In genomic region chr13:93549326-93549855, GRCh38 we compare ENCODE assay signal across 18 cellular contexts.
"Had no signal": no experiment of that assay in that cellular context is flagged by ENCODE, and none has a peak within 500 bp of the region (broad histone marks: within the 10 kb centered on the region; RNA-seq: fewer than 3 reads in every experiment).

No MANE protein-coding gene starts in this region.

- DNase-seq: activated CD4-positive, alpha-beta T cell treated with anti-CD3 and anti-CD28 coated beads, Interleukin-2, amount 50 U/mL, for 1 hour; activated CD4-positive, CD25-positive, alpha-beta regulatory T cell; activated naive CD4-positive, alpha-beta T cell treated with anti-CD3 and anti-CD28 coated beads, Interleukin-2, amount 10 ng/mL, durations not matched to agents 7 days and 5 days; activated T-cell treated with anti-CD3 and anti-CD28 coated beads for 4 hours; foreskin melanocyte; head of caudate nucleus; left colon; lower lobe of right lung; midbrain; stimulated activated CD4-positive, alpha-beta T cell treated with anti-CD3 and anti-CD28 coated beads, Interleukin-4, amount 100 ng/mL, for 24 hours; stimulated activated naive CD4-positive, alpha-beta T cell; substantia nigra; T-helper 2 cell; uterus had no signal

- ATAC-seq: activated T-helper 17 cell treated with anti-CD3 and anti-CD28 coated beads, Interleukin-2, amount 50 U/mL, for 72 hours; left colon; lower lobe of right lung had no signal

- H3K9me3 ChIP-seq: esophagus muscularis mucosa, lower lobe of right lung, tibial nerve, uterus had no signal

- H2AFZ ChIP-seq: parathyroid adenoma had no signal

- H3K27me3 ChIP-seq: esophagus muscularis mucosa, tibial nerve, uterus had no signal

- H3K4me3 Mint-ChIP-seq: activated naive CD4-positive, alpha-beta T cell treated with anti-CD3 and anti-CD28 coated beads, Interleukin-2, amount 10 ng/mL, durations not matched to agents 7 days and 5 days; activated T-helper 17 cell treated with anti-CD3 and anti-CD28 coated beads, Interleukin-2, amount 50 U/mL, for 72 hours had no signal

- H3K4me1 ChIP-seq: esophagus muscularis mucosa, lower lobe of right lung, parathyroid adenoma, tibial nerve, uterus had no signal

- H3K27ac Mint-ChIP-seq: activated naive CD4-positive, alpha-beta T cell treated with anti-CD3 and anti-CD28 coated beads, Interleukin-2, amount 10 ng/mL, durations not matched to agents 7 days and 5 days; activated T-helper 17 cell treated with anti-CD3 and anti-CD28 coated beads, Interleukin-2, amount 50 U/mL, for 72 hours had no signal

- H3K36me3 ChIP-seq: esophagus muscularis mucosa, lower lobe of right lung, tibial nerve, uterus had no signal

- H3K27me3 Mint-ChIP-seq: activated naive CD4-positive, alpha-beta T cell treated with anti-CD3 and anti-CD28 coated beads, Interleukin-2, amount 10 ng/mL, durations not matched to agents 7 days and 5 days had no signal

- H3K4me1 Mint-ChIP-seq: activated naive CD4-positive, alpha-beta T cell treated with anti-CD3 and anti-CD28 coated beads, Interleukin-2, amount 10 ng/mL, durations not matched to agents 7 days and 5 days; activated T-helper 17 cell treated with anti-CD3 and anti-CD28 coated beads, Interleukin-2, amount 50 U/mL, for 72 hours had no signal

- H3K79me2 ChIP-seq: parathyroid adenoma had no signal

- H3K4me3 ChIP-seq: esophagus muscularis mucosa, lower lobe of right lung, tibial nerve, uterus had no signal

- H3K9me3 Mint-ChIP-seq: activated naive CD4-positive, alpha-beta T cell treated with anti-CD3 and anti-CD28 coated beads, Interleukin-2, amount 10 ng/mL, durations not matched to agents 7 days and 5 days; activated T-helper 17 cell treated with anti-CD3 and anti-CD28 coated beads, Interleukin-2, amount 50 U/mL, for 72 hours had no signal

- H3K27ac ChIP-seq: esophagus muscularis mucosa, lower lobe of right lung, parathyroid adenoma, tibial nerve, uterus had no signal

- H3K36me3 Mint-ChIP-seq: activated naive CD4-positive, alpha-beta T cell treated with anti-CD3 and anti-CD28 coated beads, Interleukin-2, amount 10 ng/mL, durations not matched to agents 7 days and 5 days had no signal
